Comparison of ENCODE assay signal across 27 cellular contexts in the genomic region with DNA sequence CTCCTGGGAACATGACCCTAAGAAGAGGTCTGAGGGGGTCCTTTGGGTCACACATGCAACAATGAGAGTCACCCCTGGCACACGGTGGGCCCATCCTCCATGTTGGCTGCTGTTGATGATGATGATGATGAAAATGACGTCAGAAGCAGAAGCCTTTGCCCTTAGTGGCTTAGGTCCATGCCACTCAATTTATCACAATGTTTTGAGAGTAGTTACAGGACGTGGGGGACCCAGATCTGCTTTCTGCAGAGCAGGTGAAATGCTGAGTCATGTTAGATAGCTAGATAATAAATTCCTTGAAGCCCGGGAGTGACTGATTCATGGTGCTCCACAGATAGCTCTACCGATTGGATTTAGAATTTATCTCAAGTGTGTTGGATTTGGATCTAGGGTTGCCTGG.
"Had no signal": no experiment of that assay in that cellular context is flagged by ENCODE, and none has a peak within 500 bp of the region (broad histone marks: within the 10 kb centered on the region; RNA-seq: fewer than 3 reads in every experiment).

No MANE protein-coding gene starts in this region.

- FAIRE-seq: endometrium, TTC549 had no signal

- H3K4me1 ChIP-seq: colonic mucosa, esophagus squamous epithelium, spleen, vagina had no signal

- H3K27ac Mint-ChIP-seq: activated naive CD4-positive, alpha-beta T cell treated with anti-CD3 and anti-CD28 coated beads for 36 hours; naive thymus-derived CD4-positive, alpha-beta T cell; type B pancreatic cell had no signal

- H3K9me3 Mint-ChIP-seq: neural crest cell, type B pancreatic cell had no signal

- H3K27me3 ChIP-seq: body of pancreas, colonic mucosa, esophagus squamous epithelium, heart right ventricle, spleen, vagina had no signal

- H3K27ac ChIP-seq: body of pancreas, colonic mucosa, epithelial cell of prostate, esophagus squamous epithelium, heart right ventricle, spleen, thoracic aorta, vagina, VCaP had no signal

- H3K4me1 Mint-ChIP-seq: neural crest cell had no signal

- H3K4me3 ChIP-seq: body of pancreas, colonic mucosa, esophagus squamous epithelium, heart right ventricle, spleen, thoracic aorta, vagina had no signal

- H3K27me3 Mint-ChIP-seq: naive thymus-derived CD4-positive, alpha-beta T cell; type B pancreatic cell had no signal

- H3K4me3 Mint-ChIP-seq: activated naive CD4-positive, alpha-beta T cell treated with anti-CD3 and anti-CD28 coated beads for 36 hours; naive thymus-derived CD4-positive, alpha-beta T cell; neural crest cell; type B pancreatic cell had no signal

- DNase-seq: activated CD4-positive, alpha-beta T cell treated with anti-CD3 and anti-CD28 coated beads for 48 hours; activated CD4-positive, alpha-beta T cell treated with anti-CD3 and anti-CD28 coated beads, Interleukin-2, amount 50 U/mL, for 48 hours; activated CD8-positive, alpha-beta memory T cell treated with anti-CD3 and anti-CD28 coated beads for 24 hours; activated effector memory CD4-positive, alpha-beta T cell treated with anti-CD3 and anti-CD28 coated beads, Interleukin-2, amount 50 U/mL, for 16 hours; activated naive CD4-positive, alpha-beta T cell treated with anti-CD3 and anti-CD28 coated beads for 36 hours; body of pancreas; cerebellar nuclear complex; colonic mucosa; effector CD8-positive, alpha-beta T cell; esophagus squamous epithelium; foreskin melanocyte; heart right ventricle; midbrain; naive thymus-derived CD4-positive, alpha-beta T cell; occipital lobe; right cardiac atrium; spleen; stimulated activated naive CD4-positive, alpha-beta T cell had no signal

- H3K36me3 ChIP-seq: colonic mucosa had no signal

- ATAC-seq: activated CD4-positive, CD25-positive, alpha-beta regulatory T cell treated with anti-CD3 and anti-CD28 coated beads, Interleukin-2, amount 50 U/mL, for 24 hours; body of pancreas; heart right ventricle; naive thymus-derived CD4-positive, alpha-beta T cell; right cardiac atrium had no signal

- H3K9me3 ChIP-seq: body of pancreas, colonic mucosa, esophagus squamous epithelium, thoracic aorta, vagina had no signal
